Comparison of ENCODE assay signal across 7 cellular contexts in the genomic region with DNA sequence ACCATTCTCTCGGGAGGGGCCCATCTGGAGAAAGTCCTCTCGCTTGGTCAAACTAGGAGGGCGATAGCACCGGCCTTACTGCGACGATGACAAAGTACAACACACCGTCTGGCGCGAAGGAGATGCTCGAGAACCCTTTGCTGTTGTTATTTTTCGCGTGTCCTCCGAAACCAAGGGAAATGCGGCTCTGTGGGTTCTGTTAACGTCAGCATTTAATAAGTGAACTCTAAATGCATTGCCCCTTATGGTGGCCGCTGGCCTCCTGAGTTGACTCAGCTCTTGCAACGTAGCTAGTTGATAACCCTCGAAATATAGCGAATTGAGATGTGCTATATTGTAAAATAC. TPM values are rescaled to one million over a fixed set of nuclear protein-coding genes. Genes with fewer than 3 reads are reported as not detected.
DNase-seq lines count a peak whose midpoint lies in the region; ATAC-seq and TF ChIP-seq lines count a peak whose summit lies in the region.

No MANE protein-coding gene starts in this region.

- no peaks in the 10 kb centered on the region for H3K9me3 ChIP-seq in DND-41 (ENCODE audit: insufficient read depth, low read length, severe bottlenecking)
- H3K9me3 ChIP-seq in T-helper 17 cell (ENCODE audit: control insufficient read depth, low read length, poor library complexity, severe bottlenecking) = no peaks in the 10 kb centered on the region

- peak overlapping the region; percentile 92 for H3K27ac ChIP-seq in DND-41 (ENCODE audit: low read length)

- H3K27me3 Mint-ChIP-seq in T-helper 17 cell (no peaks in the 10 kb centered on the region), nephron progenitor cell (ENCODE audit: low read depth, poor library complexity) (no peaks in the 10 kb centered on the region)

- H4K20me1 ChIP-seq in DND-41 (ENCODE audit: insufficient read depth, low read length) = peaks cover 13% of the 10 kb centered on the region

- H3K4me1 Mint-ChIP-seq in T-helper 17 cell = peaks cover 14% of the 10 kb centered on the region
- H3K4me1 Mint-ChIP-seq in nephron progenitor cell = peaks cover 21% of the 10 kb centered on the region

- ATAC-seq in DND-41 (ENCODE audit: insufficient read depth, low read depth) = no peak
- ATAC-seq in T-helper 17 cell = peak; percentile 16
- no peak for ATAC-seq in GM18868 (IDR thresholded peaks at IDR 0.05; ENCODE audit: unreplicated experiment)
- no peak for ATAC-seq in HG02678 (IDR thresholded peaks at IDR 0.05; ENCODE audit: unreplicated experiment)

- H3K27ac Mint-ChIP-seq in T-helper 17 cell (peak overlapping the region; percentile 97), nephron progenitor cell (peak overlapping the region; percentile 100)

- H3K9ac ChIP-seq in DND-41 (ENCODE audit: low read depth, low read length) = peak overlapping the region; percentile 90

- H3K79me2 ChIP-seq in DND-41 (ENCODE audit: insufficient read depth, low read length) = peaks cover 38% of the 10 kb centered on the region

- peak overlapping the region; percentile 73 for H3K4me2 ChIP-seq in DND-41 (ENCODE audit: insufficient read depth, low read length)

- H3K9me3 Mint-ChIP-seq in nephron progenitor cell = peaks cover 10% of the 10 kb centered on the region

- DNase-seq in DND-41 = no peak
- DNase-seq in HFF-Myc (ENCODE audit: extremely low read depth, low read depth) = no peak
- DNase-seq in T-helper 17 cell = peak in 2 of 3 donors; percentile 22 to 37
- no peak for DNase-seq in epithelial cell of proximal tubule (ENCODE audit: low read depth)
- DNase-seq in nephron progenitor cell = no peak

- no peak for TF ChIP-seq CTCF in DND-41 (IDR thresholded peaks at IDR 0.05; ENCODE audit: borderline replicate concordance, extremely low read depth, low read length, poor library complexity, severe bottlenecking)
- no peak for TF ChIP-seq CTCF in HFF-Myc (IDR thresholded peaks at IDR 0.05; ENCODE audit: low read depth, low read length, missing control alignments)
- no peak for TF ChIP-seq CTCF in epithelial cell of proximal tubule (conservative IDR thresholded peaks at IDR 0.05; ENCODE audit: low read depth, low read length)
- no peak for TF ChIP-seq CTCF in nephron progenitor cell (IDR thresholded peaks at IDR 0.05)

- peak overlapping the region; percentile 46 to 75 for H3K4me3 ChIP-seq in DND-41 (ENCODE audit: low read depth in 1 of 2, low read length in 2 of 2)
- H3K4me3 ChIP-seq in HFF-Myc (replicated peaks; ENCODE audit: low read depth, low read length) = peak overlapping the region; percentile 99
- peak overlapping the region; percentile 70 for H3K4me3 ChIP-seq in epithelial cell of proximal tubule (ENCODE audit: low read depth, low read length)

- H3K4me1 ChIP-seq in DND-41 (ENCODE audit: insufficient read depth, low read length) = peaks cover 29% of the 10 kb centered on the region

- no peaks in the 10 kb centered on the region for H3K27me3 ChIP-seq in DND-41 (ENCODE audit: insufficient read depth, low read length, poor library complexity)

- peaks cover 13% of the 10 kb centered on the region for H3K36me3 ChIP-seq in DND-41 (ENCODE audit: insufficient read depth, low read length)

- H3K36me3 Mint-ChIP-seq in T-helper 17 cell (ENCODE audit: low read depth) (no peaks in the 10 kb centered on the region), nephron progenitor cell (ENCODE audit: low read depth) (peaks cover 29% of the 10 kb centered on the region)

- peak overlapping the region; percentile 95 for H2AFZ ChIP-seq in DND-41 (ENCODE audit: low read depth, low read length)

- H3K4me3 Mint-ChIP-seq in T-helper 17 cell (peak overlapping the region; percentile 98), nephron progenitor cell (peak overlapping the region; percentile 98)

RNA-seq across cellular contexts. Expression of a gene that starts 0.6 kb away (rescaled TPM):
- total RNA-seq in T-helper 17 cell = 10 to 100 TPM; 54.6 to 60.7 TPM
- total RNA-seq in epithelial cell of proximal tubule = 117 and 136 TPM in 2 replicates

RNA-seq across cellular contexts. Expression of a gene that starts 13.5 kb away (rescaled TPM):
- 10 to 100 TPM; 11.7 to 16.6 TPM for total RNA-seq in T-helper 17 cell
- total RNA-seq in epithelial cell of proximal tubule = 2.1 and 5.6 TPM in 2 replicates

Comparison
In these comparisons a context has a peak if more than half of its experiments do, and no peak if none do; other contexts are left out.
1. DNase-seq: peak in T-helper 17 cell (2 of 3); none in DND-41 (single experiment), HFF-Myc (single experiment), epithelial cell of proximal tubule (single experiment) and nephron progenitor cell (single experiment).
2. Peak in every context shown above with its lines, with median percentiles within 50 percentile points of each other: H3K4me3 ChIP-seq.